In genomic region chr20:25090492-25091429, GRCh38 we compare ENCODE assay signal across 8 cellular contexts. TPM values are rescaled to one million over a fixed set of nuclear protein-coding genes. Genes with fewer than 3 reads are reported as not detected.
DNase-seq lines count a peak whose midpoint lies in the region; ATAC-seq, FAIRE-seq and TF ChIP-seq lines count a peak whose summit lies in the region.

No MANE protein-coding gene starts in this region.

- TF ChIP-seq EP300 in esophagus muscularis mucosa (IDR thresholded peaks at IDR 0.05) = no peak

- no peaks in the 10 kb centered on the region for H3K9me3 ChIP-seq in adrenal gland (replicated peaks in 1 of 3)
- H3K9me3 ChIP-seq in esophagus muscularis mucosa = no peaks in the 10 kb centered on the region

- H3K4me3 ChIP-seq in adrenal gland (no peak overlapping the region), esophagus muscularis mucosa (no peak overlapping the region)

- no peak for TF ChIP-seq CTCF in adrenal gland (IDR thresholded peaks at IDR 0.05)
- TF ChIP-seq CTCF in esophagus muscularis mucosa (IDR thresholded peaks at IDR 0.05) = no peak

- peak; percentile 75 for FAIRE-seq in GM12891 (lab: Jason Lieb, UNC)
- no peak for FAIRE-seq in RCC 7860 (lab: Jason Lieb, UNC)

- TF ChIP-seq POLR2A in GM12891 (IDR thresholded peaks at IDR 0.05; ENCODE audit: low read depth, low read length) (no peak), adrenal gland (IDR thresholded peaks at IDR 0.05) (no peak), esophagus muscularis mucosa (IDR thresholded peaks at IDR 0.05; ENCODE audit: low read depth) (no peak)

- H3K27me3 ChIP-seq in adrenal gland (peaks cover 16% of the 10 kb centered on the region), esophagus muscularis mucosa (peaks cover 0 to 52% (median 5%) of the 10 kb centered on the region in 4 donors)

- peak; percentile 94 for ATAC-seq in HG03175 (IDR thresholded peaks at IDR 0.05; ENCODE audit: unreplicated experiment)
- peak; percentile 75 for ATAC-seq in stimulated activated naive CD8-positive, alpha-beta T cell treated with anti-CD3 and anti-CD28 coated beads, Interleukin-15, Interleukin-2, amounts not matched to agents 100 U/mL and 50 U/mL, for 24 hours

- WGBS in adrenal gland, 4 donors = 50 to 60% (median 52%) methylated on average over 10 to 14 of the region's 14 CpGs
- 45% methylated on average over 12 of the region's 14 CpGs for WGBS in esophagus muscularis mucosa

- DNase-seq in GM12891 (ENCODE audit: insufficient read length, low spot score) (no peak), SHP77 treated with DMSO at 0.1 percent for 48 hours (lab: John Stamatoyannopoulos, UW) (peak; percentile 87), RCC 7860 (ENCODE audit: low spot score) (no peak), adrenal gland (no peak), esophagus muscularis mucosa (ENCODE audit: extremely low spot score) (no peak)
- peak; percentile 84 for DNase-seq in central memory CD4-positive, alpha-beta T cell
- peak; percentile 34 for DNase-seq in stimulated activated naive CD8-positive, alpha-beta T cell treated with anti-CD3 and anti-CD28 coated beads, Interleukin-15, Interleukin-2, amounts not matched to agents 100 U/mL and 50 U/mL, for 24 hours

- H3K27ac ChIP-seq in adrenal gland (no peak overlapping the region), esophagus muscularis mucosa (replicated peaks in 1 of 4) (no peak overlapping the region)

- intact Hi-C loops in adrenal gland (cut with DNase I) (no loop called here), esophagus muscularis mucosa (cut with DNase I) (no loop called here)

- H3K4me1 ChIP-seq in adrenal gland (replicated peaks in 1 of 2) (no peaks in the 10 kb centered on the region), esophagus muscularis mucosa (no peaks in the 10 kb centered on the region)

- H3K36me3 ChIP-seq in adrenal gland (replicated peaks in 1 of 2) (no peaks in the 10 kb centered on the region), esophagus muscularis mucosa (no peaks in the 10 kb centered on the region)

TF ChIP-seq in GM12891, 5 proteins besides CTCF, POLR2A, EP300 and RAD21:
- TF ChIP-seq TAF1 (IDR thresholded peaks at IDR 0.05; ENCODE audit: low read depth, low read length) = no peak
- TF ChIP-seq POLR2AphosphoS5 (IDR thresholded peaks at IDR 0.05; ENCODE audit: low read depth, low read length) = no peak
- TF ChIP-seq PAX5 (IDR thresholded peaks at IDR 0.05; ENCODE audit: insufficient read depth, low read length, severe bottlenecking) = no peak
- no peak for TF ChIP-seq POU2F2 (IDR thresholded peaks at IDR 0.05; ENCODE audit: low read depth, low read length)
- TF ChIP-seq SPI1 (IDR thresholded peaks at IDR 0.05; ENCODE audit: low read depth, low read length) = no peak
TF ChIP-seq in GM12891: peak in this region for 0.

RNA-seq across cellular contexts. Expression of gene VSX1, which starts 8.8 kb away (rescaled TPM):
- polyA plus RNA-seq in GM12891 (2012; ENCODE audit: low read depth, missing spikeins) = not detected
- 1 to 10 TPM in 1 of 8 donors, under 1 TPM in 6, not detected in 1; 0.19 to 2.2 (median 0.52) TPM for total RNA-seq in adrenal gland
- polyA plus RNA-seq in adrenal gland = under 1 TPM; 0.37 to 0.73 (median 0.48) TPM
- under 1 TPM in 1 of 4 donors, not detected in 3; 0.83 TPM for total RNA-seq in esophagus muscularis mucosa

RNA-seq across cellular contexts. Expression of gene ACSS1, which starts 32.8 kb away (rescaled TPM):
- 10.7 TPM for polyA plus RNA-seq in GM12891 (2012; ENCODE audit: low read depth, missing spikeins)
- 10 to 100 TPM in 7 of 8 donors, 1 to 10 TPM in 1; 7.2 to 38.5 (median 18.5) TPM for total RNA-seq in adrenal gland
- 10 to 100 TPM in 2 of 3 donors, 1 to 10 TPM in 1; 7.5 to 12.7 (median 11.6) TPM for polyA plus RNA-seq in adrenal gland
- total RNA-seq in esophagus muscularis mucosa = 100 to 1,000 TPM in 1 of 4 donors, 10 to 100 TPM in 3; 36.6 to 154 (median 65.3) TPM

Comparison
In these comparisons a context has a peak if more than half of its experiments do, and no peak if none do; other contexts are left out.
1. DNase-seq: peak in SHP77 treated with DMSO at 0.1 percent for 48 hours (single experiment), central memory CD4-positive, alpha-beta T cell (single experiment) and stimulated activated naive CD8-positive, alpha-beta T cell treated with anti-CD3 and anti-CD28 coated beads, Interleukin-15, Interleukin-2, amounts not matched to agents 100 U/mL and 50 U/mL, for 24 hours (single experiment); none in GM12891 (single experiment), RCC 7860 (single experiment), adrenal gland (0 of 7) and esophagus muscularis mucosa (single experiment).